Comparison of ENCODE assay signal across 8 cellular contexts in the genomic region with DNA sequence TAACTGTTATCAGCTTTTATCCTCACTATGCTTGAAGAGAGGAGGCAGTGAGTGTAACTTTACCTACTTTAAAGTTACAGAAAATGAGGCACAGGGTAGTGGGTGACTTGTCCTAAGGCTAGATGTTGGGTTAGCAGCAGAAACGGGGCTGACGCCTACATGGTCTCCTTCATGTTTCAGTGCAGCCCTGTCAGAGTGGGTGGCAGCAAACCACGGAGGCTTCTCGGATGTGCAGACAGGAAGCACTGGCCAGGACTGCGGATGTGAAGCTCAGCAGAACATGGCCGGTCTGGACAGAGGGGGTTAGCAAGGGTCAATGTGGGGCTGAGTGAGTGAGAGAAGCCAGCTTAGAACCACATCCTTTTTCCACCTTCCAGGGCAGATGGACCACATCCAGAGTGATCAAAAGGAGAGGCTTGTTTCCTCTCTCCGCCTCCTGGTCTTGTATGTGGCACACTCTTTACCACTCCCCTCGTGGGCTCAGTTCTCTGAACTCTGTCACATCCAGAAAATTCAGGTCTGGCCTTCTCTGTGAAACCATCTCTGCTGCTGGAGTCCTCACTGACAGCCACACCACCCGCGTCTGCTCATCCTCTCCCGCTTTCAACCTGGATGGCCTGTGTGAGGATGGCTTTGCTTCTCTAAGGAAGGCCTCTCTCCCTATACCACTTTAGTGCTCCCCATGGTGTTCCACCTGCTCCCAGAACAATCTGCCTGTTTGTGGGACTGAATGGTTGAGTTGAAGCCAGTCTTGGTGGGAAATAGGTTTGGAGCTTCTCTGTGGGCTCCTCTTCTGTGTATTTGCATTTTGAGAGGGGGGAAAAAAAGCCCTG. TPM values are rescaled to one million over a fixed set of nuclear protein-coding genes. Genes with fewer than 3 reads are reported as not detected.
DNase-seq lines count a peak whose midpoint lies in the region; ATAC-seq and TF ChIP-seq lines count a peak whose summit lies in the region.

No MANE protein-coding gene starts in this region.

- ATAC-seq in GM19395 (IDR thresholded peaks at IDR 0.05; ENCODE audit: unreplicated experiment): peak; percentile 88
- ATAC-seq in HG03521 (IDR thresholded peaks at IDR 0.05; ENCODE audit: unreplicated experiment): peak; percentile 81
- peak; percentile 96 for ATAC-seq in upper lobe of right lung

- H3K36me3 ChIP-seq in effector memory CD4-positive, alpha-beta T cell (ENCODE audit: control insufficient read depth, insufficient read depth, low read length): no peaks in the 10 kb centered on the region
- no peaks in the 10 kb centered on the region for H3K36me3 ChIP-seq in osteoblast (ENCODE audit: insufficient read depth, low read length)
- H3K36me3 ChIP-seq in upper lobe of right lung: no peaks in the 10 kb centered on the region
- H3K36me3 ChIP-seq in HAP-1 (replicated peaks): no peaks in the 10 kb centered on the region

- POLR2A ChIA-PET in AG04450 (lab: Yijun Ruan, JAX): interaction anchor here (1.5 kb wide), 1 partner anchor 13 kb away, joined by 4 read pairs; no protein-coding TSS in a partner anchor

- H3K9me3 ChIP-seq in AG04450 (ENCODE audit: control insufficient read depth, insufficient read depth, low read length): no peaks in the 10 kb centered on the region
- no peaks in the 10 kb centered on the region for H3K9me3 ChIP-seq in effector memory CD4-positive, alpha-beta T cell (ENCODE audit: control insufficient read depth, low read length)
- no peaks in the 10 kb centered on the region for H3K9me3 ChIP-seq in osteoblast (ENCODE audit: low read depth, low read length)
- H3K9me3 ChIP-seq in upper lobe of right lung: no peaks in the 10 kb centered on the region
- no peaks in the 10 kb centered on the region for H3K9me3 ChIP-seq in HAP-1

- peaks cover 40% of the 10 kb centered on the region for H4K20me1 ChIP-seq in osteoblast (ENCODE audit: insufficient read depth, low read length)

- peak overlapping the region; percentile 91 for H2AFZ ChIP-seq in osteoblast (ENCODE audit: low read length)

- H3K4me1 ChIP-seq in effector memory CD4-positive, alpha-beta T cell (ENCODE audit: control insufficient read depth, insufficient read depth, low read length, poor library complexity, severe bottlenecking): peaks cover 61% of the 10 kb centered on the region
- H3K4me1 ChIP-seq in osteoblast (ENCODE audit: insufficient read depth, low read length) (peaks cover 22% of the 10 kb centered on the region), upper lobe of right lung (peaks cover 75% of the 10 kb centered on the region), HAP-1 (no peaks in the 10 kb centered on the region)

- DNase-seq in AG04450 (ENCODE audit: low read depth, low spot score) (no peak), osteoblast (ENCODE audit: insufficient read length, low spot score, missing footprints) (peak; percentile 56), upper lobe of right lung (peak; percentile 83), HAP-1 (ENCODE audit: low spot score in 2 of 2) (no peak)
- peak; percentile 78 to 85 for DNase-seq in activated CD4-positive, alpha-beta T cell treated with anti-CD3 and anti-CD28 coated beads, Interleukin-2, amount 50 U/mL, for 48 hours
- DNase-seq in effector memory CD4-positive, alpha-beta T cell: peak; percentile 46 to 62 (median 58)

- H3K27me3 ChIP-seq in AG04450 (ENCODE audit: control insufficient read depth, insufficient read depth, low read length) (no peaks in the 10 kb centered on the region), osteoblast (ENCODE audit: insufficient read depth, low read length) (no peaks in the 10 kb centered on the region), upper lobe of right lung (no peaks in the 10 kb centered on the region), HAP-1 (ENCODE audit: low read depth) (no peaks in the 10 kb centered on the region)
- H3K27me3 ChIP-seq in effector memory CD4-positive, alpha-beta T cell (replicated peaks; ENCODE audit: control insufficient read depth, insufficient read depth, low read length, poor library complexity, severe bottlenecking): no peaks in the 10 kb centered on the region

- H3K4me3 ChIP-seq in AG04450 (ENCODE audit: low read depth, low read length) (no peak overlapping the region), osteoblast (ENCODE audit: insufficient read depth, low read length) (peak overlapping the region; percentile 26), upper lobe of right lung (no peak overlapping the region), HAP-1 (no peak overlapping the region)
- peak overlapping the region; percentile 26 for H3K4me3 ChIP-seq in effector memory CD4-positive, alpha-beta T cell (ENCODE audit: insufficient read depth, low read depth, low read length, poor library complexity, severe bottlenecking)

- CTCF ChIA-PET in AG04450 (lab: Charles Lee): interaction anchor here (1.3 kb wide), 1 partner anchor 41 kb away, joined by 3 read pairs; no protein-coding TSS in a partner anchor

- H3K27ac ChIP-seq in AG04450 (ENCODE audit: low read depth, low read length): peak overlapping the region; percentile 42
- H3K27ac ChIP-seq in effector memory CD4-positive, alpha-beta T cell (ENCODE audit: insufficient read depth, low read length, poor library complexity, severe bottlenecking): peak overlapping the region; percentile 52
- peak overlapping the region; percentile 66 for H3K27ac ChIP-seq in osteoblast (ENCODE audit: low read depth, low read length)
- H3K27ac ChIP-seq in upper lobe of right lung: peak overlapping the region; percentile 20

- peak overlapping the region; percentile 72 for H3K4me2 ChIP-seq in osteoblast (ENCODE audit: insufficient read depth, low read length)

- TF ChIP-seq CTCF in AG04450 (IDR thresholded peaks at IDR 0.05; ENCODE audit: low read depth, low read length) (no peak), osteoblast (IDR thresholded peaks at IDR 0.05; ENCODE audit: extremely low read depth, low read depth, low read length) (no peak), upper lobe of right lung (IDR thresholded peaks at IDR 0.05) (no peak)

- in situ Hi-C loops in HAP-1 (cut with MboI; ENCODE audit: low sequenced_read_pairs): no loop called here

- intact Hi-C loops in upper lobe of right lung (cut with DNase I): no loop called here

- peaks cover 93% of the 10 kb centered on the region for H3K79me2 ChIP-seq in osteoblast (ENCODE audit: insufficient read depth, low read length)

RNA-seq across cellular contexts. Expression of a gene that starts 14.1 kb away (rescaled TPM):
- polyA plus RNA-seq in AG04450 (2011; rRNA removed): 14.4 and 16.3 TPM in 2 replicates
- polyA minus RNA-seq in AG04450 (2011; rRNA and poly(A)+ RNA removed): 20.5 and 26.1 TPM in 2 replicates
- total RNA-seq in osteoblast (17.1 and 17.7 TPM in 2 replicates), upper lobe of right lung (87.5 TPM)

RNA-seq across cellular contexts. Expression of a gene that starts 50.8 kb away (rescaled TPM):
- not detected in 2 replicates for polyA plus RNA-seq in AG04450 (2011; rRNA removed)
- polyA minus RNA-seq in AG04450 (2011; rRNA and poly(A)+ RNA removed): 0.05 TPM in 1 of 2 replicates, not detected in the other
- not detected in 2 replicates for total RNA-seq in osteoblast
- total RNA-seq in upper lobe of right lung: not detected

Comparison
In these comparisons a context has a peak if more than half of its experiments do, and no peak if none do; other contexts are left out.
1. DNase-seq: peak in activated CD4-positive, alpha-beta T cell treated with anti-CD3 and anti-CD28 coated beads, Interleukin-2, amount 50 U/mL, for 48 hours (2 of 2), effector memory CD4-positive, alpha-beta T cell (3 of 3), osteoblast (single experiment) and upper lobe of right lung (single experiment); none in AG04450 (single experiment) and HAP-1 (0 of 2).
2. H3K4me3 ChIP-seq: peak in effector memory CD4-positive, alpha-beta T cell (single experiment) and osteoblast (single experiment); none in AG04450 (single experiment), upper lobe of right lung (single experiment) and HAP-1 (single experiment).
3. Peak in every context shown above with its lines, with median percentiles within 50 percentile points of each other: H3K27ac ChIP-seq and ATAC-seq.